ENCODE assay signal across 27 cellular contexts in the genomic region with DNA sequence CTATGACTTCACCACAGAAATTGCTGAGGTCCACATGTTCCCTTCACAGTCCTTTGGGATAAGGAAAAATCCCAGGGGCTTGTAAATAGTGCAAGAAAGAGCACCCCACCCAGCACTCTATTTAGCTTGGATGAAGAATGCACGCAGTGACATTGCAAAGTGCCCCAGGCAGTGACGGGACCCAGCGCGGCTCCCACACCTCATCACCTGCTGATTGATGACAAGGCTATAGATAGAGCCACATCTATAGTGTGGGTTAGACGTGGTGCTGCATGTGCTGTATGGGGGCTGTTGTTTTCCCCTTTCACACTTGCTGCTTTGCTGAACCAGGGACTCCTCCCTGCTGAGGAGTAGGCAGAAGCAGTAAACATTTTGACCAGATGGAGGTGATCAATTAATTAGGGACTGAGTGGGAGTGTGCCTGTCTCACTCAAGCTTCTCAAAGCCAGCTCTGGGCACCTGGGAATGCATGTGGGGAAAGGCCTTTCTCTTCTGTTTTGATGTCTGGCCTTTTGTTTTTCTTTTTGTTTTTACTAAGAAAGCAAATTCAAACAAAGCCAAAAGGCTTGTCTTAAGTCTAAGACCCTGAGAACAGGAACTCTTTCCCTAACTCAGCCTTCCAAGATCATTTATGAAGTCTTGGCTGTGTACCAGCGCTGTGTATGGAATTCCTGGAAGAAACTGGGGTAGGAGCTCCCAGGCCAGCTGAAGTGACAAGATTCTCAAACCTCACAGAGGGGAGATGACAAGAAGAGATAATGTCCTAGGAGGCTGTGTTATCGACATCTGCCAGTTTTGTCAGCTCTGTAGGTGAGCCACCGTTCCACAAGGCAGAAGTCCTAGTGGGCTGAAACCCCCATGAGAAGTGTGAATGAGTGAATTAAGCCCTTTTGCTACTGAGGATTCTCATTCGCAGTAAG.
"Had no signal": no experiment of that assay in that cellular context is flagged by ENCODE, and none has a peak within 500 bp of the region (broad histone marks: within the 10 kb centered on the region; RNA-seq: fewer than 3 reads in every experiment).

No MANE protein-coding gene starts in this region.

- DNase-seq: activated CD4-positive, alpha-beta T cell treated with anti-CD3 and anti-CD28 coated beads for 48 hours; activated CD4-positive, alpha-beta T cell treated with anti-CD3 and anti-CD28 coated beads, Interleukin-2, amount 50 U/mL, for 48 hours; activated CD8-positive, alpha-beta memory T cell treated with anti-CD3 and anti-CD28 coated beads for 24 hours; activated effector memory CD4-positive, alpha-beta T cell treated with anti-CD3 and anti-CD28 coated beads, Interleukin-2, amount 50 U/mL, for 16 hours; activated naive CD4-positive, alpha-beta T cell treated with anti-CD3 and anti-CD28 coated beads for 36 hours; activated naive CD8-positive, alpha-beta T cell treated with anti-CD3 and anti-CD28 coated beads for 36 hours; activated T-cell treated with anti-CD3 and anti-CD28 coated beads, Interleukin-2, amount 50 U/mL, for 1 hour; adrenal gland; ovary; retina; sigmoid colon; small intestine; stimulated activated CD4-positive, alpha-beta T cell treated with anti-CD3 and anti-CD28 coated beads, Interleukin-1b, Interleukin-23, amount 100 ng/mL, for 48 hours; stimulated activated CD4-positive, alpha-beta T cell treated with anti-CD3 and anti-CD28 coated beads, Interleukin-4, amount 100 ng/mL, for 4 hours; stimulated activated CD8-positive, alpha-beta memory T cell treated with anti-CD3 and anti-CD28 coated beads, Interleukin-4, amount 100 ng/mL, for 48 hours; stimulated activated naive CD8-positive, alpha-beta T cell treated with anti-CD3 and anti-CD28 coated beads, Interleukin-15, amount 100 ng/mL, for 72 hours; substantia nigra; upper lobe of left lung; WERI-Rb-1 had no signal

- H3K36me3 Mint-ChIP-seq: activated naive CD8-positive, alpha-beta T cell treated with anti-CD3 and anti-CD28 coated beads for 36 hours; brain; stimulated activated memory B cell treated with anti-CD40 and anti-IgM and Interleukin-4, amounts not matched to agents 10 μg/mL and 1 μg/mL and 100 μg/mL, for 72 hours had no signal

- H3K4me2 ChIP-seq: hepatocyte had no signal

- H3K27me3 ChIP-seq: adrenal gland, ascending aorta, hepatocyte, ovary, sigmoid colon, upper lobe of left lung had no signal

- H3K79me2 ChIP-seq: hepatocyte had no signal

- H3K4me3 Mint-ChIP-seq: activated naive CD4-positive, alpha-beta T cell treated with anti-CD3 and anti-CD28 coated beads for 36 hours; activated naive CD8-positive, alpha-beta T cell treated with anti-CD3 and anti-CD28 coated beads for 36 hours; activated T-helper 1 cell treated with anti-CD3 and anti-CD28 coated beads, Interleukin-12 subunit alpha, Interleukin-12 subunit beta, Interleukin-2, Interleukin-4 antibody, amounts not matched to agents 30 ng/mL and 10 ng/mL and 1 ng/mL, durations not matched to agents 14 hours and 24 hours and 36 hours; brain; stimulated activated memory B cell treated with anti-CD40 and anti-IgM and Interleukin-4, amounts not matched to agents 10 μg/mL and 1 μg/mL and 100 μg/mL, for 72 hours; stimulated activated naive CD8-positive, alpha-beta T cell treated with anti-CD3 and anti-CD28 coated beads, Interleukin-15, amount 100 ng/mL, for 72 hours had no signal

- FAIRE-seq: frontal cortex, small intestine had no signal

- H3K27ac ChIP-seq: adrenal gland, ascending aorta, hepatocyte, ovary, sigmoid colon, upper lobe of left lung, WERI-Rb-1 had no signal

- H3K4me3 ChIP-seq: adrenal gland, ascending aorta, hepatocyte, lung, ovary, sigmoid colon, upper lobe of left lung had no signal

- H3K4me1 Mint-ChIP-seq: activated naive CD8-positive, alpha-beta T cell treated with anti-CD3 and anti-CD28 coated beads for 36 hours; brain; stimulated activated memory B cell treated with anti-CD40 and anti-IgM and Interleukin-4, amounts not matched to agents 10 μg/mL and 1 μg/mL and 100 μg/mL, for 72 hours; stimulated activated naive CD8-positive, alpha-beta T cell treated with anti-CD3 and anti-CD28 coated beads, Interleukin-15, amount 100 ng/mL, for 72 hours had no signal

- H3K27ac Mint-ChIP-seq: activated naive CD4-positive, alpha-beta T cell treated with anti-CD3 and anti-CD28 coated beads for 36 hours; activated naive CD8-positive, alpha-beta T cell treated with anti-CD3 and anti-CD28 coated beads for 36 hours; activated T-helper 1 cell treated with anti-CD3 and anti-CD28 coated beads, Interleukin-12 subunit alpha, Interleukin-12 subunit beta, Interleukin-2, Interleukin-4 antibody, amounts not matched to agents 30 ng/mL and 10 ng/mL and 1 ng/mL, durations not matched to agents 14 hours and 24 hours and 36 hours; brain; progenitor cell of endocrine pancreas; stimulated activated memory B cell treated with anti-CD40 and anti-IgM and Interleukin-4, amounts not matched to agents 10 μg/mL and 1 μg/mL and 100 μg/mL, for 72 hours; stimulated activated naive CD8-positive, alpha-beta T cell treated with anti-CD3 and anti-CD28 coated beads, Interleukin-15, amount 100 ng/mL, for 72 hours had no signal

- H2AFZ ChIP-seq: hepatocyte had no signal

- H3K36me3 ChIP-seq: adrenal gland, ascending aorta, ovary, sigmoid colon, upper lobe of left lung, WERI-Rb-1 had no signal

- H3K4me1 ChIP-seq: adrenal gland, ascending aorta, sigmoid colon, upper lobe of left lung had no signal

- H3K9me3 ChIP-seq: adrenal gland, ascending aorta, ovary, sigmoid colon, upper lobe of left lung had no signal
